ENCODE assay signal across 1 cellular context in genomic region chr13:77338329-77338728, GRCh38.
TF ChIP-seq lines count a peak whose summit lies in the region.

No MANE protein-coding gene starts in this region.

TF ChIP-seq in GM23338, 12 proteins besides CTCF, POLR2A, EP300 and RAD21 (continued from another document):
- TF ChIP-seq, protein P1, sequence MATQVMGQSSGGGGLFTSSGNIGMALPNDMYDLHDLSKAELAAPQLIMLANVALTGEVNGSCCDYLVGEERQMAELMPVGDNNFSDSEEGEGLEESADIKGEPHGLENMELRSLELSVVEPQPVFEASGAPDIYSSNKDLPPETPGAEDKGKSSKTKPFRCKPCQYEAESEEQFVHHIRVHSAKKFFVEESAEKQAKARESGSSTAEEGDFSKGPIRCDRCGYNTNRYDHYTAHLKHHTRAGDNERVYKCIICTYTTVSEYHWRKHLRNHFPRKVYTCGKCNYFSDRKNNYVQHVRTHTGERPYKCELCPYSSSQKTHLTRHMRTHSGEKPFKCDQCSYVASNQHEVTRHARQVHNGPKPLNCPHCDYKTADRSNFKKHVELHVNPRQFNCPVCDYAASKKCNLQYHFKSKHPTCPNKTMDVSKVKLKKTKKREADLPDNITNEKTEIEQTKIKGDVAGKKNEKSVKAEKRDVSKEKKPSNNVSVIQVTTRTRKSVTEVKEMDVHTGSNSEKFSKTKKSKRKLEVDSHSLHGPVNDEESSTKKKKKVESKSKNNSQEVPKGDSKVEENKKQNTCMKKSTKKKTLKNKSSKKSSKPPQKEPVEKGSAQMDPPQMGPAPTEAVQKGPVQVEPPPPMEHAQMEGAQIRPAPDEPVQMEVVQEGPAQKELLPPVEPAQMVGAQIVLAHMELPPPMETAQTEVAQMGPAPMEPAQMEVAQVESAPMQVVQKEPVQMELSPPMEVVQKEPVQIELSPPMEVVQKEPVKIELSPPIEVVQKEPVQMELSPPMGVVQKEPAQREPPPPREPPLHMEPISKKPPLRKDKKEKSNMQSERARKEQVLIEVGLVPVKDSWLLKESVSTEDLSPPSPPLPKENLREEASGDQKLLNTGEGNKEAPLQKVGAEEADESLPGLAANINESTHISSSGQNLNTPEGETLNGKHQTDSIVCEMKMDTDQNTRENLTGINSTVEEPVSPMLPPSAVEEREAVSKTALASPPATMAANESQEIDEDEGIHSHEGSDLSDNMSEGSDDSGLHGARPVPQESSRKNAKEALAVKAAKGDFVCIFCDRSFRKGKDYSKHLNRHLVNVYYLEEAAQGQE (IDR thresholded peaks at IDR 0.05; ENCODE audit: unreplicated experiment), result no peak
- TF ChIP-seq NANOG (IDR thresholded peaks at IDR 0.05; ENCODE audit: borderline replicate concordance), result no peak
- TF ChIP-seq ZNF114 (CRISPR knock-in tag; IDR thresholded peaks at IDR 0.05), result no peak
- TF ChIP-seq JUNB (IDR thresholded peaks at IDR 0.05; ENCODE audit: unreplicated experiment), result no peak
- no peak for TF ChIP-seq EZH2phosphoT487 (IDR thresholded peaks at IDR 0.05; ENCODE audit: unreplicated experiment)
- TF ChIP-seq POLR2AphosphoS5 (IDR thresholded peaks at IDR 0.05; ENCODE audit: low read depth), result no peak
